Comparison of ENCODE assay signal across 30 cellular contexts in genomic region chr7:87164433-87164832, GRCh38.
"Had no signal": no experiment of that assay in that cellular context is flagged by ENCODE, and none has a peak within 500 bp of the region (broad histone marks: within the 10 kb centered on the region; RNA-seq: fewer than 3 reads in every experiment).

No MANE protein-coding gene starts in this region.

- H3K27ac ChIP-seq: lower lobe of right lung, neural progenitor cell, neutrophil, ovary, right atrium auricular region, skin epidermis, stomach, testis, thyroid gland, transverse colon, upper lobe of left lung, vagina had no signal

- DNase-seq: hippocampal formation; kidney glomerular epithelial cell; left cardiac atrium; lower lobe of right lung; mesendoderm; naive B cell; natural killer cell; nephron progenitor cell; occipital lobe; ovary; stimulated activated CD4-positive, alpha-beta T cell treated with anti-CD3 and anti-CD28 coated beads, Interleukin-12 subunit alpha, Interleukin-12 subunit beta, amount 100 ng/mL, for 4 hours; stimulated activated CD4-positive, alpha-beta T cell treated with anti-CD3 and anti-CD28 coated beads, Interleukin-15, amount 100 ng/mL, for 24 hours; stimulated activated CD4-positive, alpha-beta T cell treated with anti-CD3 and anti-CD28 coated beads, Interleukin-2, amount 100 ng/mL, for 24 hours; stimulated activated CD4-positive, alpha-beta T cell treated with anti-CD3 and anti-CD28 coated beads, Interleukin-4, amount 100 ng/mL, for 1 hour; stimulated activated naive B cell treated with anti-CD40 and anti-IgM and Interleukin-4, amounts not matched to agents 10 μg/mL and 1 μg/mL and 100 μg/mL, for 72 hours; stimulated activated naive CD8-positive, alpha-beta T cell treated with anti-CD3 and anti-CD28 coated beads, Interleukin-15, Interleukin-2, amounts not matched to agents 100 U/mL and 50 U/mL, for 24 hours; stomach; testis; thyroid gland; transverse colon; upper lobe of left lung had no signal

- H3K36me3 ChIP-seq: ovary had no signal

- H3K4me3 Mint-ChIP-seq: mesothelial cell of epicardium; naive B cell; natural killer cell; nephron progenitor cell; neural progenitor cell; stimulated activated naive B cell treated with anti-CD40 and anti-IgM and Interleukin-4, amounts not matched to agents 10 μg/mL and 1 μg/mL and 100 μg/mL, for 72 hours had no signal

- H3K27me3 ChIP-seq: neural progenitor cell, neutrophil, ovary, right atrium auricular region, stomach, testis, thyroid gland, transverse colon, upper lobe of left lung, vagina had no signal

- H3K4me1 ChIP-seq: lower lobe of right lung, neural progenitor cell, testis, transverse colon, vagina had no signal

- H3K4me3 ChIP-seq: lower lobe of right lung, neural progenitor cell, ovary, right atrium auricular region, skin epidermis, stomach, testis, thyroid gland, transverse colon, upper lobe of left lung, vagina had no signal

- H3K27ac Mint-ChIP-seq: mesothelial cell of epicardium; nephron progenitor cell; neural progenitor cell; progenitor cell of endocrine pancreas; stimulated activated naive B cell treated with anti-CD40 and anti-IgM and Interleukin-4, amounts not matched to agents 10 μg/mL and 1 μg/mL and 100 μg/mL, for 72 hours had no signal

- ATAC-seq: left cardiac atrium; left lobe of liver; lower lobe of right lung; natural killer cell; sciatic nerve; stimulated activated naive B cell treated with anti-CD40 and anti-IgM and Interleukin-4, amounts not matched to agents 10 μg/mL and 1 μg/mL and 100 μg/mL, for 72 hours; stimulated activated naive CD8-positive, alpha-beta T cell treated with anti-CD3 and anti-CD28 coated beads, Interleukin-15, Interleukin-2, amounts not matched to agents 100 U/mL and 50 U/mL, for 24 hours had no signal

- H3K9me3 Mint-ChIP-seq: mesothelial cell of epicardium; naive B cell; natural killer cell; nephron progenitor cell; neural progenitor cell; stimulated activated naive B cell treated with anti-CD40 and anti-IgM and Interleukin-4, amounts not matched to agents 10 μg/mL and 1 μg/mL and 100 μg/mL, for 72 hours had no signal

- H3K9me3 ChIP-seq: lower lobe of right lung, neutrophil, ovary, right atrium auricular region, stomach, testis, thyroid gland, transverse colon, upper lobe of left lung, vagina had no signal

- H3K4me1 Mint-ChIP-seq: mesothelial cell of epicardium had no signal

- H3K27me3 Mint-ChIP-seq: naive B cell; progenitor cell of endocrine pancreas; stimulated activated naive B cell treated with anti-CD40 and anti-IgM and Interleukin-4, amounts not matched to agents 10 μg/mL and 1 μg/mL and 100 μg/mL, for 72 hours had no signal
